Comparison of ENCODE assay signal across 8 cellular contexts in the genomic region with DNA sequence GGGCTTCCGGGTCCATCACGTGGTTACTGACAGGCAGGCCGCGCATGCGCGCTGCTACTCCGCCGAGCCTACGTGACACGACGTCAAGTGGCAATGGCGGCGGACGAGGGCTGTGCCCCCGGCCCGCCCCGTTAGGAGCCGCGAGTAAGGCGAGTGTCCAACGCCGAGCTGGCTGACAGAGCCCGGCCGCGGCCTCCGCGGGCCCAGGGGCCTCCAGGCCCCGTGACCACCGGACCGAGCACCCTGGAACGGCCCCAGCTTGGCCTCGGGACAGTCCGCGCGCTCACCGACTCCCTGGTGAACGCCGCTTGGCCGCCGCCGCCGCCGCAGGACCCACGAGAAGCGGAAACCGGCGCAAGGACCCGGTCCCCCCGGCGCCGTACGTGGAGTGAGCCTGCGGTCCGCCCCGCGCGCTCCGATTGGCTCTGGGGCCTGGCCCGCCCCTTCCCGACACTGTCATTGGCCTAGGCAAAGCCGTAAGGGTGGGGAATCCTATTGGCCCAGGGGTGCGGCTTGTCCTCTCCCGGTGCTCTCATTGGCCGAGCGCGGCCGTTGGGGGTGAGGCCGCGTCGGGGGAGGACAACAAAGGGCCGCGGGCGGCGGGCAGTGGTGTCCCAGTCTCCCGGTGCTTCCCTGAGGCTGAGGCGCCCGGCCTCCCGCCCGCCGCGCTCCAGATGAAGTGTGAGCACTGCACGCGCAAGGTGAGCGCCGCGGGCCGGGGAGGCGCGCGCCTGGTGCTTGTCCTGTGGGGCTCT. TPM values are rescaled to one million over a fixed set of nuclear protein-coding genes. Genes with fewer than 3 reads are reported as not detected.
A peak's percentile ranks its signal among the peaks of the same experiment; 100 is the strongest.
DNase-seq lines count a peak whose midpoint lies in the region; ATAC-seq and TF ChIP-seq lines count a peak whose summit lies in the region.

Gene NARF, plus strand, starts transcription at position 612 of the 755 bp plus-strand sequence. Its CDS starts 63 bp downstream, at position 675.

- H3K27me3 ChIP-seq in duodenal mucosa (ENCODE audit: control insufficient read depth in 1 of 2, insufficient read depth in 2 of 2, low read length in 2 of 2), result no peaks in the 10 kb centered on the region

- H3K9me3 Mint-ChIP-seq in activated CD4-positive, alpha-beta memory T cell treated with anti-CD3 and anti-CD28 coated beads for 36 hours, result no peaks in the 10 kb centered on the region

- peaks cover 30% of the 10 kb centered on the region for H3K36me3 Mint-ChIP-seq in activated CD4-positive, alpha-beta memory T cell treated with anti-CD3 and anti-CD28 coated beads for 36 hours

- H3K9me3 ChIP-seq in duodenal mucosa (ENCODE audit: control insufficient read depth in 1 of 2, low read length in 2 of 2), result no peaks in the 10 kb centered on the region

- H3K9ac ChIP-seq in duodenal mucosa (ENCODE audit: low read depth in 1 of 2, low read length in 2 of 2), result peak within 1 kb of the TSS; percentile 84 to 92

- peak within 1 kb of the TSS; percentile 100 for H3K27ac ChIP-seq in duodenal mucosa (ENCODE audit: low read depth, low read length)

- H3K36me3 ChIP-seq in duodenal mucosa (ENCODE audit: control insufficient read depth in 1 of 2, insufficient read depth in 2 of 2, low read length in 2 of 2), result peaks cover 9 to 25% of the 10 kb centered on the region in 2 donors

- H3K27me3 Mint-ChIP-seq in activated CD4-positive, alpha-beta memory T cell treated with anti-CD3 and anti-CD28 coated beads for 36 hours, result no peaks in the 10 kb centered on the region

- H3K27ac Mint-ChIP-seq in activated CD4-positive, alpha-beta memory T cell treated with anti-CD3 and anti-CD28 coated beads for 36 hours, result peak within 1 kb of the TSS; percentile 97

- 1 to 2% methylated on average over 18 to 54 of the region's 90 CpGs for WGBS in lower leg skin, 2 donors

- H3K4me1 Mint-ChIP-seq in activated CD4-positive, alpha-beta memory T cell treated with anti-CD3 and anti-CD28 coated beads for 36 hours (ENCODE audit: low read depth), result peaks cover 40% of the 10 kb centered on the region

- intact Hi-C loops in activated CD4-positive, alpha-beta memory T cell treated with anti-CD3 and anti-CD28 coated beads for 36 hours (cut with micrococcal nuclease), result loop anchor here (1.0 to 10.0 kb wide), 6 partner anchors 8 to 364 kb away; partner anchors contain the start of genes CYBC1, FASN, FOXK2 and HEXD
- intact Hi-C loops in lower leg skin (cut with DNase I; ENCODE audit: low total_unique reads), result no loop called here

- peak in 1 of 2 donors; percentile 96 for TF ChIP-seq POLR2A in lower leg skin (IDR thresholded peaks at IDR 0.05)

- CTCF ChIA-PET in activated CD4-positive, alpha-beta memory T cell treated with anti-CD3 and anti-CD28 coated beads for 36 hours (lab: Charles Lee), result interaction anchor here (1.3 kb wide), 1 partner anchor 12 kb away, joined by 4 read pairs; no protein-coding TSS in a partner anchor

- ATAC-seq in GM19438 (IDR thresholded peaks at IDR 0.05; ENCODE audit: low read depth, unreplicated experiment) (peak; percentile 96), HG03575 (IDR thresholded peaks at IDR 0.05; ENCODE audit: extremely low read depth, insufficient number of reproducible peaks, low FRiP score, unreplicated experiment) (peak; percentile 53)

- POLR2A ChIA-PET in activated CD4-positive, alpha-beta memory T cell treated with anti-CD3 and anti-CD28 coated beads for 36 hours (lab: Charles Lee), result interaction anchor here (1.2 to 3.1 kb wide), 4 partner anchors 9 to 61 kb away, joined by 4 to 22 read pairs (median 8); partner anchors contain the start of gene FOXK2

- peak within 1 kb of the TSS; percentile 78 for H3K4me3 Mint-ChIP-seq in activated CD4-positive, alpha-beta memory T cell treated with anti-CD3 and anti-CD28 coated beads for 36 hours

- peak; percentile 99 for DNase-seq in CD1c-positive myeloid dendritic cell (ENCODE audit: extremely low spot score)
- peak; percentile 93 for DNase-seq in NCI-H82 treated with DMSO at 0.1 percent for 48 hours (lab: John Stamatoyannopoulos, UW; ENCODE audit: unreplicated experiment)
- peak; percentile 97 for DNase-seq in activated CD4-positive, alpha-beta memory T cell treated with anti-CD3 and anti-CD28 coated beads for 36 hours
- DNase-seq in lower leg skin (ENCODE audit: low spot score in 2 of 2), result peak; percentile 97 to 99
- peak; percentile 90 to 95 for DNase-seq in stimulated activated CD4-positive, alpha-beta T cell treated with anti-CD3 and anti-CD28 coated beads, Interleukin-4, amount 100 ng/mL, for 48 hours (ENCODE audit: low read depth in 2 of 2)

- peaks cover 13 to 15% of the 10 kb centered on the region in 2 donors for H3K4me1 ChIP-seq in duodenal mucosa (ENCODE audit: control insufficient read depth in 1 of 2, insufficient read depth in 2 of 2, low read length in 2 of 2)

- peak in 1 of 3 donors; percentile 22 for TF ChIP-seq CTCF in lower leg skin (IDR thresholded peaks at IDR 0.05)

- H3K4me3 ChIP-seq in duodenal mucosa (ENCODE audit: low read depth in 1 of 2, low read length in 2 of 2), result peak within 1 kb of the TSS; percentile 88
- peak within 1 kb of the TSS; percentile 80 for H3K4me3 ChIP-seq in lower leg skin (ENCODE audit: low read depth, poor library complexity, severe bottlenecking)

RNA-seq across cellular contexts. Expression of gene NARF, which starts in this region (rescaled TPM):
- total RNA-seq in activated CD4-positive, alpha-beta memory T cell treated with anti-CD3 and anti-CD28 coated beads for 36 hours, result 100 to 1,000 TPM; 101 to 110 TPM
- 10 to 100 TPM; 39.9 to 59.2 (median 44.3) TPM for total RNA-seq in lower leg skin

Comparison
In these comparisons a context has a peak if more than half of its experiments do, and no peak if none do; other contexts are left out.
1. Peak in every context shown above with its lines: DNase-seq, ATAC-seq, H3K4me3 ChIP-seq and H3K27ac ChIP-seq.